In genomic region chr4:153223935-153224334, GRCh38 we compare ENCODE assay signal across 8 cellular contexts. TPM values are rescaled to one million over a fixed set of nuclear protein-coding genes. Genes with fewer than 3 reads are reported as not detected.
DNase-seq lines count a peak whose midpoint lies in the region; ATAC-seq and TF ChIP-seq lines count a peak whose summit lies in the region.

No MANE protein-coding gene starts in this region.

- peak overlapping the region in 2 of 4 donors; percentile 56 to 57 for H3K4me3 ChIP-seq in tibial nerve

- peaks cover 0 to 55% (median 5%) of the 10 kb centered on the region in 4 donors for H3K4me1 ChIP-seq in tibial nerve

- peaks cover 49% of the 10 kb centered on the region for H3K27me3 Mint-ChIP-seq in activated T-cell treated with anti-CD3 and anti-CD28 coated beads, Interleukin-2, amount 50 U/mL, for 72 hours (ENCODE audit: low read depth)

- ATAC-seq in activated T-cell treated with anti-CD3 and anti-CD28 coated beads, Interleukin-2, amount 50 U/mL, for 72 hours (replicated peaks in 1 of 2), result no peak
- ATAC-seq in HG02970 (IDR thresholded peaks at IDR 0.05; ENCODE audit: low FRiP score, unreplicated experiment), result no peak

- CTCF ChIA-PET in HEK293T (lab: Yijun Ruan, JAX), result interaction anchor here (0.7 to 1.6 kb wide), 7 partner anchors 9 to 141 kb away, joined by 3 to 7 read pairs (median 4); partner anchors contain the start of gene TRIM2

- H3K27ac Mint-ChIP-seq in activated T-cell treated with anti-CD3 and anti-CD28 coated beads, Interleukin-2, amount 50 U/mL, for 72 hours, result no peak overlapping the region

- DNase-seq in activated T-cell treated with anti-CD3 and anti-CD28 coated beads, Interleukin-2, amount 50 U/mL, for 72 hours, result no peak
- DNase-seq in activated T-cell treated with anti-CD3 and anti-CD28 coated beads for 4 hours (no peak), astrocyte of the hippocampus (ENCODE audit: low read depth, low spot score) (peak; percentile 85), left kidney (ENCODE audit: low read depth, low spot score) (peak; percentile 78), tibial nerve (ENCODE audit: low spot score in 2 of 2) (no peak), HEK293T (ENCODE audit: extremely low spot score) (no peak), SKM-1 treated with dmso at 0.1 percent for 144 hours (lab: John Stamatoyannopoulos, UW; ENCODE audit: unreplicated experiment) (no peak)

- no peak for TF ChIP-seq EP300 in tibial nerve (IDR thresholded peaks at IDR 0.05)

- 38 to 42% methylated on average over 1 of the region's 1 CpG for WGBS in tibial nerve, 2 donors

- H3K4me3 Mint-ChIP-seq in activated T-cell treated with anti-CD3 and anti-CD28 coated beads, Interleukin-2, amount 50 U/mL, for 72 hours, result peak overlapping the region; percentile 87 to 90

- peaks cover 2 to 4% of the 10 kb centered on the region in 2 donors for H3K36me3 Mint-ChIP-seq in activated T-cell treated with anti-CD3 and anti-CD28 coated beads, Interleukin-2, amount 50 U/mL, for 72 hours (ENCODE audit: insufficient read depth in 2 of 2)

- peaks cover 2% of the 10 kb centered on the region in 2 donors for H3K9me3 Mint-ChIP-seq in activated T-cell treated with anti-CD3 and anti-CD28 coated beads, Interleukin-2, amount 50 U/mL, for 72 hours

- H3K27ac ChIP-seq in tibial nerve, result peak overlapping the region in 3 of 4 donors; percentile 5 to 89 (median 53)

- H3K4me1 Mint-ChIP-seq in activated T-cell treated with anti-CD3 and anti-CD28 coated beads, Interleukin-2, amount 50 U/mL, for 72 hours (ENCODE audit: low read depth), result peaks cover 34% of the 10 kb centered on the region

- H3K36me3 ChIP-seq in tibial nerve, result no peaks in the 10 kb centered on the region

- no peak for TF ChIP-seq POLR2A in tibial nerve (IDR thresholded peaks at IDR 0.05)

- no peak for TF ChIP-seq CTCF in tibial nerve (IDR thresholded peaks at IDR 0.05)

- no peaks in the 10 kb centered on the region for H3K27me3 ChIP-seq in tibial nerve

- no peaks in the 10 kb centered on the region for H3K9me3 ChIP-seq in tibial nerve

- POLR2A ChIA-PET in HEK293T (lab: Yijun Ruan, JAX), result interaction anchor here (1.3 to 2.6 kb wide), 5 partner anchors 9 to 25 kb away, joined by 4 to 14 read pairs (median 9); partner anchors contain the start of gene TRIM2

TF ChIP-seq in HEK293T, 16 proteins besides CTCF, POLR2A, EP300 and RAD21:
- TF ChIP-seq FOXM1 (IDR thresholded peaks at IDR 0.05; ENCODE audit: borderline replicate concordance), result no peak
- TF ChIP-seq CTBP1 (IDR thresholded peaks at IDR 0.05; ENCODE audit: borderline replicate concordance), result no peak
- TF ChIP-seq L3MBTL2 (conservative IDR thresholded peaks at IDR 0.05), result no peak
- TF ChIP-seq FOXA1 (IDR thresholded peaks at IDR 0.05), result no peak
- no peak for TF ChIP-seq TARDBP (IDR thresholded peaks at IDR 0.05)
- TF ChIP-seq LEF1 (IDR thresholded peaks at IDR 0.05; ENCODE audit: borderline replicate concordance), result no peak
- no peak for TF ChIP-seq ARNT (IDR thresholded peaks at IDR 0.05)
- no peak for TF ChIP-seq BHLHE40 (IDR thresholded peaks at IDR 0.05; ENCODE audit: borderline replicate concordance)
- no peak for TF ChIP-seq SP1 (IDR thresholded peaks at IDR 0.05)

RNA-seq across cellular contexts. Expression of gene TRIM2, which starts 19.7 kb away (rescaled TPM):
- total RNA-seq in activated T-cell treated with anti-CD3 and anti-CD28 coated beads, Interleukin-2, amount 50 U/mL, for 72 hours, result 1 to 10 TPM; 1.3 to 1.4 TPM
- total RNA-seq in tibial nerve, result 10 to 100 TPM; 25.7 to 55.9 (median 42.5) TPM

Comparison
In these comparisons a context has a peak if more than half of its experiments do, and no peak if none do; other contexts are left out.
1. DNase-seq: peak in astrocyte of the hippocampus (single experiment) and left kidney (single experiment); none in activated T-cell treated with anti-CD3 and anti-CD28 coated beads, Interleukin-2, amount 50 U/mL, for 72 hours (0 of 2), activated T-cell treated with anti-CD3 and anti-CD28 coated beads for 4 hours (single experiment), tibial nerve (0 of 2), HEK293T (single experiment) and SKM-1 treated with dmso at 0.1 percent for 144 hours (single experiment).
2. RNA of gene TRIM2, which starts 19.7 kb away (total RNA-seq): 25.7 to 55.9 TPM in tibial nerve; 1.3 to 1.4 TPM in activated T-cell treated with anti-CD3 and anti-CD28 coated beads, Interleukin-2, amount 50 U/mL, for 72 hours; every median in the first group is over 10 times any median in the second.